In the genomic region with DNA sequence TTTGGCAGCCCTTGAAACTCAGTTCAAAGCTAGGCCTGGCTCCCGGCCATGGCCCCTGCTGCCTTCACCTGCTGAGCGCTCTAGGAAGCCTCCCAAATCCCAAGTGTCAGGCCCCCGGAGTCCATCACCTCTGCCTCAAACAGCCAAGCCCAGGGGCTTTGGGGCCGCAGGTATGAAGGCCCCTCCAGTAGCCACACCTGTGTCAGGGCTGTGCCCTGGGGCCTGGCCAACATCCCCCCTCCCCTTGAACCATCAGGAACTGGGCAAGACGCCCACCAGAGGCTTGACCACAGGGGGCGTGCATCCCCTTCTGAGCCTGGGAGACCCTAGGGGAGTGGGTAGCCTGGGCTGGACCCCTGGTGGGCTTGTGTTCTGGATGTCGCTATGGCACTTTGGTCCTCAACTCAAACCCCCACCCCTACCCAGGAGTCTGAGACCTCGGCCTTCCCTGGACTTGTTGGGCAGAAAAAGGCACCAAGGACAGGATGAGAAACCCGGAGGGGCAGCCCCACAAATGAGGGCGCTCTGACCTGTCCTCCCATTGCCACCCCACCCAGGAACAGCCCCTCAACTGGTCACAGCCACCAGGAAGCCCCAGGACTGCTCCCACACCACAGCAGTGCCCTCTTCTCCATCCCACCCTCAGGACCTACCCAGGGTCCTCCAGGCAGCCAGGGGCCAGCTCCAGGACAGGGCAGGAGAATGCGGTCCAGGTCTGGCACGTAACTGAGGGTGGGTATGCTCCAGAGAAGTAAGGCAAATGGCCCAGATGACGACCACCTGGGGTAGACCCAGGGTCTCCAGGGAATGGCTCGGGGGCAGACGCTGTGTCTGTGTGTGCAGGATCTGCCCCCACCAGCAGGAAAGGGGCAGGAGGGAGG, we compare ENCODE assay signal across 15 cellular contexts. TPM values are rescaled to one million over a fixed set of nuclear protein-coding genes. Genes with fewer than 3 reads are reported as not detected.
A peak's percentile ranks its signal among the peaks of the same experiment; 100 is the strongest.
DNase-seq lines count a peak whose midpoint lies in the region; ATAC-seq and TF ChIP-seq lines count a peak whose summit lies in the region.
"Had no signal": no experiment of that assay in that cellular context is flagged by ENCODE, and none has a peak within 500 bp of the region (broad histone marks: within the 10 kb centered on the region; RNA-seq: fewer than 3 reads in every experiment).

No MANE protein-coding gene starts in this region.

- peaks cover 19% of the 10 kb centered on the region for H3K36me3 Mint-ChIP-seq in CD4-positive, alpha-beta T cell (ENCODE audit: low read depth)
- no peaks in the 10 kb centered on the region for H3K36me3 Mint-ChIP-seq in endothelial cell (ENCODE audit: low read depth, unreplicated experiment)

- H3K4me1 Mint-ChIP-seq in CD4-positive, alpha-beta T cell (ENCODE audit: low read depth): peaks cover 42% of the 10 kb centered on the region
- H3K4me1 Mint-ChIP-seq in endothelial cell (ENCODE audit: unreplicated experiment): peaks cover 9% of the 10 kb centered on the region

- H3K4me3 Mint-ChIP-seq in CD4-positive, alpha-beta T cell: peak overlapping the region; percentile 61
- peak overlapping the region; percentile 71 for H3K4me3 Mint-ChIP-seq in endothelial cell (ENCODE audit: unreplicated experiment)
- H3K4me3 Mint-ChIP-seq: activated CD4-positive, alpha-beta T cell treated with anti-CD3 and anti-CD28 coated beads, Interleukin-2, amount 10 ng/mL, durations not matched to agents 24 days and 14 days had no signal

- H3K27me3 ChIP-seq in A673 (replicated peaks; ENCODE audit: insufficient read depth, low read depth, low read length, poor library complexity): no peaks in the 10 kb centered on the region
- no peaks in the 10 kb centered on the region for H3K27me3 ChIP-seq in CD4-positive, alpha-beta T cell (ENCODE audit: control insufficient read depth, insufficient read depth, low read length)
- H3K27me3 ChIP-seq: brain microvascular endothelial cell, tibial artery had no signal

- H3K9me3 ChIP-seq in A673 (ENCODE audit: low read depth, low read length, poor library complexity, severe bottlenecking): no peaks in the 10 kb centered on the region
- no peaks in the 10 kb centered on the region for H3K9me3 ChIP-seq in CD4-positive, alpha-beta T cell (ENCODE audit: control insufficient read depth, low read length)
- H3K9me3 ChIP-seq: tibial artery had no signal

- no peak overlapping the region for H3K4me3 ChIP-seq in A673 (ENCODE audit: low read depth, low read length, poor library complexity, severe bottlenecking)
- H3K4me3 ChIP-seq: tibial artery had no signal

- no peak for DNase-seq in A673 (ENCODE audit: low spot score)
- no peak for DNase-seq in CD4-positive, alpha-beta T cell
- peak; percentile 10 for DNase-seq in NCI-H69 (lab: John Stamatoyannopoulos, UW)
- no peak for DNase-seq in endothelial cell (ENCODE audit: low spot score)
- DNase-seq in stimulated activated CD4-positive, alpha-beta T cell treated with anti-CD3 and anti-CD28 coated beads, Interleukin-4, amount 100 ng/mL, for 1 hour: no peak
- no peak for DNase-seq in Kasumi-1 (lab: John Stamatoyannopoulos, UW)
- DNase-seq: activated CD4-positive, alpha-beta T cell treated with anti-CD3 and anti-CD28 coated beads, Interleukin-2, amount 10 ng/mL, durations not matched to agents 24 days and 14 days; activated effector memory CD4-positive, alpha-beta T cell treated with Interleukin-2 at 50 U/mL for 16 hours; brain microvascular endothelial cell; NCI-H1105; NCI-H226 had no signal

- intact Hi-C loops in A673 (cut with micrococcal nuclease; ENCODE audit: unreplicated experiment): no loop called here
- intact Hi-C loops in CD4-positive, alpha-beta T cell (cut with DNase I, micrococcal nuclease): loop anchor here in 1 of 2 experiments (10.0 kb wide), 2 partner anchors 698 to 748 kb away; partner anchors contain the start of genes CFAP99, RNF4 and ZFYVE28

- no peak for ATAC-seq in CD4-positive, alpha-beta T cell (ENCODE audit: poor library complexity)
- ATAC-seq in HG03097 (IDR thresholded peaks at IDR 0.05; ENCODE audit: low FRiP score, unreplicated experiment) (no peak), GM19397 (IDR thresholded peaks at IDR 0.05; ENCODE audit: unreplicated experiment) (no peak)
- ATAC-seq: left colon had no signal

- H3K36me3 ChIP-seq in A673 (ENCODE audit: insufficient read depth, low read length, poor library complexity, severe bottlenecking): peaks cover 27% of the 10 kb centered on the region
- H3K36me3 ChIP-seq: brain microvascular endothelial cell had no signal

- no peaks in the 10 kb centered on the region for H3K27me3 Mint-ChIP-seq in CD4-positive, alpha-beta T cell
- H3K27me3 Mint-ChIP-seq in endothelial cell (ENCODE audit: unreplicated experiment): peaks cover 5% of the 10 kb centered on the region
- H3K27me3 Mint-ChIP-seq: activated CD4-positive, alpha-beta T cell treated with anti-CD3 and anti-CD28 coated beads, Interleukin-2, amount 10 ng/mL, durations not matched to agents 24 days and 14 days had no signal

- H3K27ac Mint-ChIP-seq in CD4-positive, alpha-beta T cell: peak overlapping the region; percentile 93
- no peak overlapping the region for H3K27ac Mint-ChIP-seq in endothelial cell (ENCODE audit: unreplicated experiment)
- H3K27ac Mint-ChIP-seq: activated CD4-positive, alpha-beta T cell treated with anti-CD3 and anti-CD28 coated beads, Interleukin-2, amount 10 ng/mL, durations not matched to agents 24 days and 14 days had no signal

- CTCF ChIA-PET in A673 (lab: Charles Lee): no interaction called here
- CTCF ChIA-PET in CD4-positive, alpha-beta T cell (lab: Charles Lee): no interaction called here

- no TSS peak for BruUV-seq in A673 (replicated peaks; lab: Mats Ljungman, UMichigan)

- POLR2A ChIA-PET in A673 (lab: Charles Lee; ENCODE audit: low non-redundant PET): interaction anchor here (0.5 kb wide), 1 partner anchor 164 kb away, joined by 6 read pairs; no protein-coding TSS in a partner anchor
- POLR2A ChIA-PET in CD4-positive, alpha-beta T cell (lab: Charles Lee): no interaction called here

- no peaks in the 10 kb centered on the region for H3K9me3 Mint-ChIP-seq in CD4-positive, alpha-beta T cell
- H3K9me3 Mint-ChIP-seq in endothelial cell (ENCODE audit: unreplicated experiment): no peaks in the 10 kb centered on the region
- H3K9me3 Mint-ChIP-seq: activated CD4-positive, alpha-beta T cell treated with anti-CD3 and anti-CD28 coated beads, Interleukin-2, amount 10 ng/mL, durations not matched to agents 24 days and 14 days had no signal

- H3K27ac ChIP-seq in A673 (ENCODE audit: low read depth, low read length, poor library complexity, severe bottlenecking): peak overlapping the region; percentile 13
- no peak overlapping the region for H3K27ac ChIP-seq in CD4-positive, alpha-beta T cell (ENCODE audit: low read depth, low read length)
- H3K27ac ChIP-seq: brain microvascular endothelial cell, tibial artery had no signal

- H3K4me1 ChIP-seq in A673 (ENCODE audit: insufficient read depth, low read length, poor library complexity, severe bottlenecking): peaks cover 10% of the 10 kb centered on the region

- TF ChIP-seq CTCF in A673 (conservative IDR thresholded peaks at IDR 0.05; ENCODE audit: low read depth, low read length) (no peak), endothelial cell (IDR thresholded peaks at IDR 0.05; ENCODE audit: unreplicated experiment) (no peak)
- no peak for TF ChIP-seq CTCF in CD4-positive, alpha-beta T cell (IDR thresholded peaks at IDR 0.05)

RNA-seq across cellular contexts. Expression of gene SLBP, which starts 4.2 kb away (rescaled TPM):
- total RNA-seq in A673 (2021): 85.5 and 89.5 TPM in 2 replicates
- total RNA-seq in CD4-positive, alpha-beta T cell: 10 to 100 TPM; 45.8 to 47.6 TPM
- total RNA-seq in endothelial cell (ENCODE audit: unreplicated experiment): 33.2 TPM

RNA-seq across cellular contexts. Expression of gene TMEM129, which starts 4.8 kb away (rescaled TPM):
- 28.8 and 33.4 TPM in 2 replicates for total RNA-seq in A673 (2021)
- 10 to 100 TPM; 17.2 to 17.6 TPM for total RNA-seq in CD4-positive, alpha-beta T cell
- total RNA-seq in endothelial cell (ENCODE audit: unreplicated experiment): 27.2 TPM

RNA-seq across cellular contexts. Expression of gene TACC3, which starts 5.0 kb away (rescaled TPM):
- total RNA-seq in A673 (2021): 224 and 246 TPM in 2 replicates
- total RNA-seq in CD4-positive, alpha-beta T cell: 100 to 1,000 TPM; 123 TPM
- total RNA-seq in endothelial cell (ENCODE audit: unreplicated experiment): 42.2 TPM

RNA-seq across cellular contexts. Expression of gene FAM53A, which starts 32.2 kb away (rescaled TPM):
- total RNA-seq in A673 (2021) (1.6 and 3.1 TPM in 2 replicates), endothelial cell (ENCODE audit: unreplicated experiment) (1.8 TPM)
- 1 to 10 TPM in 1 of 2 experiments, under 1 TPM in 1; 0.93 to 2.4 TPM for total RNA-seq in CD4-positive, alpha-beta T cell
